ENCODE assay signal across 9 cellular contexts in the genomic region with DNA sequence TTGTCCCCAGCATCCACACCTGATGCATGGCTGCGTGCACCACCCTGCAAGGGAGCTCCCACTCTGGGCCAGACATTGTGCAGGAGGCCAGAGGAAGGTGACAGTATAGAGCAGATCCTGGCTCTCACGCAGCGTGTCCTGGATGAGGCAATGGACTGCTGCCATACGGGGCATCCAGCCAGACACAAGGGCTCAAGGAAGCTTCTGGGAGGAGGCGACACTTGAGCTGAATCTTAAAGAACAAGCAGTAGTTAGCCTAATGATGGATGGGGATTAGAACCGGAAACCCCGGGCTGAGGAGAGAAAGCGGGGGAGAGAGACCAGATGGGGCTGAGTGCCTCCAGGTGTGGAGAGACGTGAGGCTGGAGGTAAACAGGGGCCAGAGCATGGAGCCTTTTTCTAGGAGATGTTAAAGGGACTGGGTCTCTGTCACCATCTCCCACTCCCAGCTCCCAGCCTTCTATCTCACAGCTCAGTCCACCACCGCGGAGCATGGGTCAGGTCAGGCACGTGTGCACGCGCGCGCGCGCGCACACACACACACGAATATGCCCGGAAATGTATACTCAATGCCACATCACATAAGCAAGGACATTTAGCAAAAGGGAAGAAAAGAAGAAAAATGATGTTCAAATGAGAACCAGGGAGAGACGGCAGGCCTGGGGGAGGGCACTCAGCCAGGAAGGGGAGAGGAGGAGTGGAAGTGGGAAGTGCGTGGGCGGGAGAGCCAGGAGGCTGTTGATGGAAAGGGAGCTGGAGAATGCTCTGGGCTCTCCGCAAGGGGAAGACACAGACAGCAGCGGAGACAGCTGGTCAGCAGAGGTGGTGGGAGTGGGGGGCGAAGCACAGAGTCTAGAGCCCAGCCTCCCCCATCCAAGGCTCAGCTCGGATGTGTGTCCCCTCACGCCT. TPM values are rescaled to one million over a fixed set of nuclear protein-coding genes. Genes with fewer than 3 reads are reported as not detected.
DNase-seq lines count a peak whose midpoint lies in the region; ATAC-seq and TF ChIP-seq lines count a peak whose summit lies in the region.
"Had no signal": no experiment of that assay in that cellular context is flagged by ENCODE, and none has a peak within 500 bp of the region (broad histone marks: within the 10 kb centered on the region; RNA-seq: fewer than 3 reads in every experiment).

No MANE protein-coding gene starts in this region.

- ATAC-seq in HG03565 (IDR thresholded peaks at IDR 0.05; ENCODE audit: unreplicated experiment), result no peak

- H3K27me3 ChIP-seq in ACC112 (ENCODE audit: insufficient read depth, low read length) (peaks cover 16% of the 10 kb centered on the region), MG63 (peaks cover 5% of the 10 kb centered on the region; the same call in 1 of the 2 replicates), muscle layer of colon (ENCODE audit: control insufficient read depth in 1 of 2, insufficient read depth in 2 of 2, low read length in 2 of 2) (peaks cover 0 to 5% of the 10 kb centered on the region in 2 donors)

- H3K36me3 ChIP-seq in ACC112 (ENCODE audit: insufficient read depth, low read length) (no peaks in the 10 kb centered on the region), MG63 (no peaks in the 10 kb centered on the region), muscle layer of colon (ENCODE audit: insufficient read depth, low read length) (no peaks in the 10 kb centered on the region)

- H3K4me1 ChIP-seq in ACC112 (ENCODE audit: control insufficient read depth, insufficient read depth, low read length, unreplicated experiment), result peaks cover 7% of the 10 kb centered on the region
- peaks cover 19% of the 10 kb centered on the region for H3K4me1 ChIP-seq in muscle layer of colon (ENCODE audit: insufficient read depth, low read length)

- DNase-seq in MG63, result peak; percentile 39
- no peak for DNase-seq in epithelial cell of proximal tubule (ENCODE audit: low read depth)
- no peak for DNase-seq in inferior parietal cortex (ENCODE audit: extremely low spot score)
- no peak for DNase-seq in activated CD4-positive, alpha-beta T cell treated with anti-CD3 and anti-CD28 coated beads for 4 hours
- DNase-seq in superior temporal gyrus (ENCODE audit: extremely low spot score), result no peak
- DNase-seq: NCI-H2171 treated with DMSO at 0.1 percent for 48 hours had no signal

- H3K27ac ChIP-seq in ACC112 (ENCODE audit: low read depth, low read length) (no peak overlapping the region), muscle layer of colon (ENCODE audit: low read depth, low read length) (no peak overlapping the region)

- no peak overlapping the region for H2AFZ ChIP-seq in ACC112 (ENCODE audit: low read length, unreplicated experiment)

- H3K4me3 ChIP-seq in ACC112 (ENCODE audit: low read depth, low read length) (peak overlapping the region; percentile 69), MG63 (no peak overlapping the region), epithelial cell of proximal tubule (ENCODE audit: low read depth, low read length) (peak overlapping the region; percentile 26), muscle layer of colon (ENCODE audit: low read depth in 1 of 2, low read length in 2 of 2) (peak overlapping the region; percentile 6 to 53)

- H3K9ac ChIP-seq in muscle layer of colon (ENCODE audit: low read length), result no peak overlapping the region

- TF ChIP-seq CTCF in epithelial cell of proximal tubule (conservative IDR thresholded peaks at IDR 0.05; ENCODE audit: low read depth, low read length), result no peak

- H3K79me2 ChIP-seq in ACC112 (ENCODE audit: control insufficient read depth, insufficient read depth, low read length, unreplicated experiment), result no peaks in the 10 kb centered on the region

- H3K9me3 ChIP-seq in MG63 (no peaks in the 10 kb centered on the region), muscle layer of colon (ENCODE audit: low read length) (no peaks in the 10 kb centered on the region)

RNA-seq across cellular contexts. Expression of gene CCDC42, which starts 46.2 kb away (rescaled TPM):
- total RNA-seq in MG63 (2014; rRNA removed; shearing (Covaris generic); ENCODE audit: low replicate concordance), result not detected in 2 replicates
- not detected in 2 replicates for total RNA-seq in epithelial cell of proximal tubule

RNA-seq across cellular contexts. Expression of gene SPDYE4, which starts 60.0 kb away (rescaled TPM):
- total RNA-seq in MG63 (2014; rRNA removed; shearing (Covaris generic); ENCODE audit: low replicate concordance), result not detected in 2 replicates
- total RNA-seq in epithelial cell of proximal tubule, result not detected in 2 replicates
